In the genomic region with DNA sequence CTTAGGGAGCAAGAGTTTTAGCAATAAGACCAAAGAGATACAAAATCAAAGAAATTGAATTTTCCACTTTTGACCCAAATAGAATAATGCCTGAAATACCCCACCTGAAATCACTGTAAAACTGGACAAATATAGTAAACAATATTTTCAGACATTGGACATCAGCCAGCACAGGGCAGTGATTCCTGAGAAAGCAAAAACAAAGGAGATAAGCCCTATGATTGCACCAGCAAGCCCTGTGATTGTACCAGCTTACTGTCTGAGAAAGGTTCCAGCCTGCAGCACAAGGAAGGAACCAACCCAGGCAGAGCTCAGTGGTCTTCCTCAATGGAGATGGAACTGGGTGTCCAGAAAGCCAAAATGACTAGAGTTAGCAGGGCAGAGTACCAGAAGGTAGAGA, we compare ENCODE assay signal across 2 cellular contexts.
TF ChIP-seq lines count a peak whose summit lies in the region.

No MANE protein-coding gene starts in this region.

TF ChIP-seq in GM23338, 12 proteins besides CTCF, POLR2A, EP300 and RAD21:
- TF ChIP-seq ETS1 (IDR thresholded peaks at IDR 0.05) (no peak), CREB1 (CRISPR knock-in tag; IDR thresholded peaks at IDR 0.05; ENCODE audit: low read depth) (no peak), JUNB (IDR thresholded peaks at IDR 0.05; ENCODE audit: unreplicated experiment) (no peak), ZNF462 (CRISPR knock-in tag; IDR thresholded peaks at IDR 0.05) (no peak), NANOG (IDR thresholded peaks at IDR 0.05; ENCODE audit: borderline replicate concordance) (no peak), POLR2AphosphoS5 (IDR thresholded peaks at IDR 0.05; ENCODE audit: low read depth) (no peak), ZNF331 (CRISPR knock-in tag; IDR thresholded peaks at IDR 0.05; ENCODE audit: low read depth) (no peak), STAT1 (IDR thresholded peaks at IDR 0.05; ENCODE audit: unreplicated experiment) (no peak)

TF ChIP-seq in HepG2, 621 proteins besides CTCF, POLR2A, EP300 and RAD21:
- no peak for TF ChIP-seq ZNF280B (CRISPR knock-in tag; IDR thresholded peaks at IDR 0.05; ENCODE audit: borderline replicate concordance)
- TF ChIP-seq SIX1 (CRISPR knock-in tag; IDR thresholded peaks at IDR 0.05; ENCODE audit: borderline replicate concordance) = no peak
- no peak for TF ChIP-seq SRF (IDR thresholded peaks at IDR 0.05; ENCODE audit: low read depth, low read length)
- no peak for TF ChIP-seq MEF2D (CRISPR knock-in tag; IDR thresholded peaks at IDR 0.05)
- TF ChIP-seq TIGD3 (CRISPR knock-in tag; IDR thresholded peaks at IDR 0.05; ENCODE audit: borderline replicate concordance) = no peak
- no peak for TF ChIP-seq ZNF644 (CRISPR knock-in tag; IDR thresholded peaks at IDR 0.05; ENCODE audit: low read depth)
- no peak for TF ChIP-seq ZNF83 (CRISPR knock-in tag; IDR thresholded peaks at IDR 0.05; ENCODE audit: borderline replicate concordance)
TF ChIP-seq in HepG2: peak in this region for 0.
